8 cellular contexts compared by ENCODE assay signal in the genomic region with DNA sequence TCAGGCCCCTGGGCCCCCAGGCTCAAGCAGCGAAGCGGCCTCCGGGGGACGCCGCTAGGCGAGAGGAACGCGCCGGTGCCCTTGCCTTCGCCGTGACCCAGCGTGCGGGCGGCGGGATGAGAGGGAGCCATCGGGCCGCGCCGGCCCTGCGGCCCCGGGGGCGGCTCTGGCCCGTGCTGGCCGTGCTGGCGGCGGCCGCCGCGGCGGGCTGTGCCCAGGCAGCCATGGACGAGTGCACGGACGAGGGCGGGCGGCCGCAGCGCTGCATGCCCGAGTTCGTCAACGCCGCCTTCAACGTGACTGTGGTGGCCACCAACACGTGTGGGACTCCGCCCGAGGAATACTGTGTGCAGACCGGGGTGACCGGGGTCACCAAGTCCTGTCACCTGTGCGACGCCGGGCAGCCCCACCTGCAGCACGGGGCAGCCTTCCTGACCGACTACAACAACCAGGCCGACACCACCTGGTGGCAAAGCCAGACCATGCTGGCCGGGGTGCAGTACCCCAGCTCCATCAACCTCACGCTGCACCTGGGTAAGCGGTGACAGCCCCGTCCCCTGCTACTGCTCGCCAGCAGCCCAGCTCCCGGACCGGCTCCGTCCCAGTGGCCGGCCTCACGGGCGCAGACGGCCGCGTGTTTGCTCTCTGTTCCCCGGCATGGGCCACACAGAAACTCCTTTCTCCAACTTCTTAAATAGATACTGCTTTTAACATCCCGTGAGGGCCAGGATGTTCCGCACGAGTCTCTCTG. TPM values are rescaled to one million over a fixed set of nuclear protein-coding genes. Genes with fewer than 3 reads are reported as not detected.
DNase-seq lines count a peak whose midpoint lies in the region; ATAC-seq and TF ChIP-seq lines count a peak whose summit lies in the region.

No MANE protein-coding gene starts in this region.

- H3K27ac Mint-ChIP-seq in CD4-positive, alpha-beta memory T cell, result no peak overlapping the region

- POLR2A ChIA-PET in CD4-positive, alpha-beta memory T cell (lab: Charles Lee; ENCODE audit: partially characterized antibody), result no interaction called here

- peaks cover 30% of the 10 kb centered on the region for H3K27me3 ChIP-seq in CD4-positive, alpha-beta memory T cell (ENCODE audit: insufficient read depth, low read length)
- H3K27me3 ChIP-seq in neuron (ENCODE audit: insufficient read depth, low read length), result no peaks in the 10 kb centered on the region

- peaks cover 55 to 59% of the 10 kb centered on the region in 2 donors for H3K27me3 Mint-ChIP-seq in CD4-positive, alpha-beta memory T cell

- intact Hi-C loops in CD4-positive, alpha-beta memory T cell (cut with micrococcal nuclease), result no loop called here

- TF ChIP-seq CTCF in foreskin fibroblast (IDR thresholded peaks at IDR 0.05; ENCODE audit: low read depth, low read length), result peak; percentile 28

- H3K4me1 Mint-ChIP-seq in CD4-positive, alpha-beta memory T cell, result peaks cover 11 to 22% (median 17%) of the 10 kb centered on the region in 4 donors

- H3K4me1 ChIP-seq in CD4-positive, alpha-beta memory T cell (ENCODE audit: insufficient read depth, low read length), result peaks cover 10% of the 10 kb centered on the region
- H3K4me1 ChIP-seq in neuron (ENCODE audit: insufficient read depth, low read length), result peaks cover 44% of the 10 kb centered on the region

- H3K27ac ChIP-seq in CD4-positive, alpha-beta memory T cell (ENCODE audit: low read depth, low read length), result no peak overlapping the region

- CTCF ChIA-PET in CD4-positive, alpha-beta memory T cell (lab: Charles Lee; ENCODE audit: partially characterized antibody), result no interaction called here

- H2AFZ ChIP-seq in neuron (ENCODE audit: low read depth, low read length), result peak overlapping the region; percentile 83

- H3K9me3 ChIP-seq in CD4-positive, alpha-beta memory T cell (ENCODE audit: control insufficient read depth in 1 of 2, low read length in 2 of 2), result no peaks in the 10 kb centered on the region
- H3K9me3 ChIP-seq in neuron (ENCODE audit: low read length), result no peaks in the 10 kb centered on the region

- ATAC-seq in HG03159 (IDR thresholded peaks at IDR 0.05; ENCODE audit: unreplicated experiment), result peak; percentile 74

- peak overlapping the region; percentile 58 to 87 (median 80) for H3K4me3 Mint-ChIP-seq in CD4-positive, alpha-beta memory T cell

- no peaks in the 10 kb centered on the region for H3K36me3 ChIP-seq in CD4-positive, alpha-beta memory T cell (ENCODE audit: insufficient read depth, low read length)
- H3K36me3 ChIP-seq in neuron (ENCODE audit: insufficient read depth, low read length), result no peaks in the 10 kb centered on the region

- DNase-seq in CD4-positive, alpha-beta memory T cell, result peak in 2 of 5 donors; percentile 4
- DNase-seq in GM19238 (ENCODE audit: insufficient read length, low spot score) (peak; percentile 66), NCI-H345 treated with DMSO at 0.1 percent for 48 hours (lab: John Stamatoyannopoulos, UW; ENCODE audit: unreplicated experiment) (peak; percentile 48), foreskin fibroblast (peak in 1 of 2 donors; percentile 70), mesenteric fat pad (ENCODE audit: low spot score) (no peak)
- peak; percentile 40 for DNase-seq in activated T-cell treated with anti-CD3 and anti-CD28 coated beads, Interleukin-2, amount 50 U/mL, for 1 hour

- H3K9me3 Mint-ChIP-seq in CD4-positive, alpha-beta memory T cell, result peaks cover 0 to 7% (median 2%) of the 10 kb centered on the region in 8 donors

- peak overlapping the region in 1 of 2 donors; percentile 29 for H3K4me3 ChIP-seq in CD4-positive, alpha-beta memory T cell (ENCODE audit: low read length in 2 of 2)
- H3K4me3 ChIP-seq in foreskin fibroblast (ENCODE audit: low read depth in 1 of 2, low read length in 2 of 2) (peak overlapping the region; percentile 64 to 84), neuron (ENCODE audit: low read length) (peak overlapping the region; percentile 59)

- H3K36me3 Mint-ChIP-seq in CD4-positive, alpha-beta memory T cell, result peaks cover 0 to 1% of the 10 kb centered on the region in 2 donors

RNA-seq across cellular contexts. Expression of gene LAMC1, which starts 0.6 kb away (rescaled TPM):
- total RNA-seq in CD4-positive, alpha-beta memory T cell, result under 1 TPM; 0.49 to 0.50 TPM
- not detected for polyA plus RNA-seq in CD4-positive, alpha-beta memory T cell
- 370 TPM for total RNA-seq in mesenteric fat pad

Comparison
In these comparisons a context has a peak if more than half of its experiments do, and no peak if none do; other contexts are left out.
1. RNA of gene LAMC1, which starts 0.6 kb away (total RNA-seq): 370 TPM in mesenteric fat pad (single experiment); 0.49 to 0.50 TPM in CD4-positive, alpha-beta memory T cell; every median in the first group is over 100 times any median in the second.